ENCODE assay signal across 24 cellular contexts in the genomic region with DNA sequence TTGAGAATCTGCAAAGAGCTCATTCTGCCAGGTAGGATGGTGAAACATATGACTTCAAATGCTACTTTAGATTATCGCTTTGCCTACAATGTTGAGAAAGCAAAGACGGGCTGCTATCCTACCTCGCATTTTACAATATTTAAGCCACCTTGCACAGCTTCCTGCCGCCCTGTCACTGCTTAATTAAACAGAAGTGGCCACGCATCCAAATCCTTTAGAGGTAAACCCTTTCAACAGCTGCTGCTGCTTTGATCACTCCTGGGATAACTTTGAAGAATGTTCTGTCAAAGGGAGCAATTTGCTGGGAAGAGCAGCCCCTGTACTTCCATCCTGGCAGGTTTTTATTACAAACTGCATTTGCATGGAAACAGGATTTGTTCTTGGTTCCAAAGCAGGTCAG. TPM values are rescaled to one million over a fixed set of nuclear protein-coding genes. Genes with fewer than 3 reads are reported as not detected.
"Had no signal": no experiment of that assay in that cellular context is flagged by ENCODE, and none has a peak within 500 bp of the region (broad histone marks: within the 10 kb centered on the region; RNA-seq: fewer than 3 reads in every experiment).

No MANE protein-coding gene starts in this region.

- H3K4me1 ChIP-seq: ascending aorta, body of pancreas had no signal

- H3K27me3 ChIP-seq: ascending aorta, body of pancreas had no signal

- H3K27me3 Mint-ChIP-seq: activated CD8-positive, alpha-beta memory T cell treated with anti-CD3 and anti-CD28 coated beads, Interleukin-2, amount 10 ng/mL, durations not matched to agents 7 days and 5 days; activated naive CD8-positive, alpha-beta T cell treated with anti-CD3 and anti-CD28 coated beads, Interleukin-2, amount 50 U/mL, for 24 hours had no signal

- H3K36me3 ChIP-seq: ascending aorta had no signal

- DNase-seq: activated B cell treated with CpG ODN at 0.5 μM for 24 hours; activated CD4-positive, alpha-beta T cell treated with anti-CD3 and anti-CD28 coated beads for 1 hour; activated CD4-positive, alpha-beta T cell treated with anti-CD3 and anti-CD28 coated beads, Interleukin-2, amount 10 ng/mL, durations not matched to agents 24 days and 14 days; activated CD4-positive, alpha-beta T cell treated with anti-CD3 and anti-CD28 coated beads, Interleukin-2, amount 50 U/mL, for 48 hours; activated CD8-positive, alpha-beta memory T cell treated with anti-CD3 and anti-CD28 coated beads, Interleukin-2, amount 10 ng/mL, durations not matched to agents 7 days and 5 days; activated effector memory CD4-positive, alpha-beta T cell treated with anti-CD3 and anti-CD28 coated beads, Interleukin-2, amount 50 U/mL, for 16 hours; activated naive CD4-positive, alpha-beta T cell treated with Interleukin-2 at 50 U/mL for 16 hours; activated naive CD8-positive, alpha-beta T cell treated with anti-CD3 and anti-CD28 coated beads, Interleukin-2, amount 50 U/mL, for 24 hours; activated T-cell treated with anti-CD3 and anti-CD28 coated beads, Interleukin-2, amount 50 U/mL, for 4 hours; amniotic stem cell; body of pancreas; Kasumi-1; NCI-H1048; NCI-H1930; NCI-H510A treated with DMSO at 0.1 percent for 48 hours; SIG-M5; T-helper 17 cell; T-helper 9 cell had no signal

- H3K27ac Mint-ChIP-seq: activated B cell treated with CpG ODN at 0.5 μM for 24 hours; activated CD4-positive, alpha-beta T cell treated with anti-CD3 and anti-CD28 coated beads, Interleukin-2, amount 10 ng/mL, durations not matched to agents 24 days and 14 days; activated CD8-positive, alpha-beta memory T cell treated with anti-CD3 and anti-CD28 coated beads, Interleukin-2, amount 10 ng/mL, durations not matched to agents 7 days and 5 days; activated naive CD4-positive, alpha-beta T cell treated with anti-CD3 and anti-CD28 coated beads, Interleukin-2, amount 50 U/mL, for 72 hours; activated naive CD8-positive, alpha-beta T cell treated with anti-CD3 and anti-CD28 coated beads, Interleukin-2, amount 50 U/mL, for 24 hours; T-helper 17 cell had no signal

- H3K27ac ChIP-seq: ascending aorta, body of pancreas had no signal

- H3K36me3 Mint-ChIP-seq: activated CD8-positive, alpha-beta memory T cell treated with anti-CD3 and anti-CD28 coated beads, Interleukin-2, amount 10 ng/mL, durations not matched to agents 7 days and 5 days had no signal

- H3K4me3 Mint-ChIP-seq: activated B cell treated with CpG ODN at 0.5 μM for 24 hours; activated CD4-positive, alpha-beta T cell treated with anti-CD3 and anti-CD28 coated beads, Interleukin-2, amount 10 ng/mL, durations not matched to agents 24 days and 14 days; activated CD8-positive, alpha-beta memory T cell treated with anti-CD3 and anti-CD28 coated beads, Interleukin-2, amount 10 ng/mL, durations not matched to agents 7 days and 5 days; activated naive CD8-positive, alpha-beta T cell treated with anti-CD3 and anti-CD28 coated beads, Interleukin-2, amount 50 U/mL, for 24 hours; activated T-cell treated with anti-CD3 and anti-CD28 coated beads, Interleukin-2, amount 50 U/mL, for 4 hours; central memory CD8-positive, alpha-beta T cell; T-helper 17 cell had no signal

- H3K9me3 ChIP-seq: ascending aorta had no signal

- H3K4me3 ChIP-seq: ascending aorta, body of pancreas, K562 had no signal

RNA-seq across cellular contexts. Expression of a gene that starts 24.3 kb away (rescaled TPM):
- total RNA-seq: bronchial epithelial cell, K562, OCI-LY7, T-helper 17 cell had no signal
